In the genomic region with DNA sequence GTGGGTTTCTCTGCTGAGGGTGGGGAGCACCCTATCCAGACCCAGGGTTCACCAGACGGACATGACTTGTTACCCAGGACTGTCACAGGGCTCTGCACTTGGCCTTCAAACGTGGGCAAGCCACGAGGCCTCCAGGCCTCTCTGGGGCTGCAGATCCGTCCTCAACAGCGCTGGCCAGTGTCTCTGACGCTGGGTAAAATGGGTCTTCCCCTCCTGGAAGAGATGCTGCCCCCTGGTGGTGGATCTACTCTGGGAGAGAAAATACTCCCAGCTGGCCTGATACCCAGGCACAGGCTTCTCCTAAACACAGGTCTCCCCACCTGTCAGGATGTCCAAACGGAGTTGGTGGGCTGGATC, we compare ENCODE assay signal across 8 cellular contexts. TPM values are rescaled to one million over a fixed set of nuclear protein-coding genes. Genes with fewer than 3 reads are reported as not detected.
DNase-seq lines count a peak whose midpoint lies in the region; ATAC-seq and TF ChIP-seq lines count a peak whose summit lies in the region.

No MANE protein-coding gene starts in this region.

- H3K36me3 ChIP-seq in breast epithelium, result no peaks in the 10 kb centered on the region

- H3K4me1 ChIP-seq in breast epithelium, result no peaks in the 10 kb centered on the region

- TF ChIP-seq POLR2A in breast epithelium (IDR thresholded peaks at IDR 0.05), result no peak

- H3K4me3 ChIP-seq in WI38 (ENCODE audit: low read depth, low read length) (no peak overlapping the region), breast epithelium (peak overlapping the region in 1 of 3 donors; percentile 52)

- no peaks in the 10 kb centered on the region for H3K9me3 ChIP-seq in breast epithelium

- peak; percentile 74 for TF ChIP-seq CTCF in WI38 (IDR thresholded peaks at IDR 0.05; ENCODE audit: low read depth, low read length)
- peak; percentile 35 to 60 (median 60) for TF ChIP-seq CTCF in breast epithelium (IDR thresholded peaks at IDR 0.05)

- DNase-seq in G401 (ENCODE audit: low spot score) (peak; percentile 51), NCI-H2107 treated with DMSO at 0.1 percent for 48 hours (lab: John Stamatoyannopoulos, UW; ENCODE audit: unreplicated experiment) (peak; percentile 49), breast epithelium (ENCODE audit: low spot score in 2 of 2) (peak in 1 of 2 donors; percentile 67), iris pigment epithelial cell (ENCODE audit: low read depth) (peak; percentile 77)
- peak; percentile 48 to 73 for DNase-seq in stimulated activated CD4-positive, alpha-beta T cell treated with anti-CD3 and anti-CD28 coated beads, Interleukin-15, amount 100 ng/mL, for 1 hour (ENCODE audit: low read depth in 1 of 2, low spot score in 1 of 2)

- no peaks in the 10 kb centered on the region for H3K27me3 ChIP-seq in breast epithelium

- in situ Hi-C loops in G401 (cut with HindIII; ENCODE audit: low sequenced_read_pairs), result no loop called here

- intact Hi-C loops in breast epithelium (cut with DNase I; ENCODE audit: low total_unique reads), result no loop called here

- peak overlapping the region in 1 of 2 donors; percentile 40 for H3K27ac ChIP-seq in breast epithelium

- ATAC-seq in HG02610 (IDR thresholded peaks at IDR 0.05; ENCODE audit: unreplicated experiment) (peak; percentile 56), HG03097 (IDR thresholded peaks at IDR 0.05; ENCODE audit: low FRiP score, unreplicated experiment) (no peak)

RNA-seq across cellular contexts. Expression of gene GPR17, which starts 3.7 kb away (rescaled TPM):
- not detected in 2 replicates for total RNA-seq in G401 (2014; rRNA removed; shearing (Covaris generic))
- total RNA-seq in breast epithelium, result not detected

RNA-seq across cellular contexts. Expression of gene LIMS2, which starts 25.7 kb away (rescaled TPM):
- 1.8 and 5.8 TPM in 2 replicates for total RNA-seq in G401 (2014; rRNA removed; shearing (Covaris generic))
- total RNA-seq in breast epithelium, result 10 to 100 TPM in 2 of 3 donors, 1 to 10 TPM in 1; 9.5 to 27.9 (median 19.4) TPM

RNA-seq across cellular contexts. Expression of gene SFT2D3, which starts 51.6 kb away (rescaled TPM):
- 11.7 and 13.0 TPM in 2 replicates for total RNA-seq in G401 (2014; rRNA removed; shearing (Covaris generic))
- total RNA-seq in breast epithelium, result 10 to 100 TPM in 2 of 3 donors, 1 to 10 TPM in 1; 9.8 to 12.3 (median 10.9) TPM
